8 cellular contexts compared by ENCODE assay signal in the genomic region with DNA sequence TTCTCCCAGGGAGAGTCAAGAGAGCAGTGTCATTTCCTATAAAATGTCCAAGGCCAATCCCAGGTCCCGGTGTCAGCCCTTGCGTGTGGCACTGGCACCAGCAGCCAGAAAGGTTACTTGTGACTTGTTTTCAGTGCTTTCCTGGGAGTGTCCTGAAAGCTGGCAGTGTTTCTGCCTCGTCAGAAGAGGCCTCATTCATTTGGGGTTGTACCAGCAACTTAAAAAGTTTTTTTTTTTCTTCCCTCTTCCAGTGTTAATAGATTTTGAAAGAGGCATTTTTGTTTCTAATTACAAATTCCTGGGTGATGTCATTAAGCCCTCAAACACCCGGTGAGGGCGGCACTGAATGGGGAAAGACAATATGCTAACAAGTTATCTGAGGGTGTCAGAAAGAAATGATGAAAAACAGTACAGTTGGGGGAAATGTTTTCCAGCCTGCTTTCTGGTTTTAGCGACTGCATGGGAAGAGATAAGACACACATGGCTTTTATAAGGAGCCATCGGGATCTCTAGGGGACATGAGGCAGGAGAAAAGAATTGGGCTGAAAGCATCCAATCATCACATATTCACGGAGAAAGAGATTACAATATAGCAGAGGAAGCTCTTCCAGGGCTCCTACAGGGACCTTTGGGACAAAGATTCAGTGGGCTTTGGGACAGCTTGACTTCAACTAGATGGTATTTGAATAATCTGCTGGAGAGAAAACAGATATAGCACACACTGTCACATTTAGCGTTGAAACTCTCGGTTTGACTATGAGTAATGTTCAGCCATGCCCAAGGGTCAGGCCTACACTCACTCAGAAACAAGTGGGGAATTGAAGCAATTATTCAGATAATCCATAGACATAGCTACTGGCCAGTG.
DNase-seq lines count a peak whose midpoint lies in the region; ATAC-seq and TF ChIP-seq lines count a peak whose summit lies in the region.

No MANE protein-coding gene starts in this region.

- no peak overlapping the region for H3K4me3 ChIP-seq in choroid plexus epithelial cell (ENCODE audit: low read depth, low read length)

- peak; percentile 84 for DNase-seq in GM04503 (ENCODE audit: low read depth)
- DNase-seq in LoVo (ENCODE audit: low spot score): peak; percentile 74
- peak; percentile 62 for DNase-seq in choroid plexus epithelial cell (ENCODE audit: low read depth)
- DNase-seq in mesothelial cell of epicardium (ENCODE audit: low spot score in 2 of 2, unreplicated experiment in 2 of 2): no peak
- no peak for DNase-seq in activated gamma-delta T cell (lab: John Stamatoyannopoulos, UW)
- DNase-seq in NCI-H748 (lab: John Stamatoyannopoulos, UW; ENCODE audit: unreplicated experiment): no peak
- DNase-seq in NOMO-1 treated with DMSO at 0.1 percent for 48 hours (lab: John Stamatoyannopoulos, UW; ENCODE audit: unreplicated experiment): no peak

- H3K4me1 Mint-ChIP-seq in mesothelial cell of epicardium: peaks cover 51% of the 10 kb centered on the region

- H3K27me3 Mint-ChIP-seq in mesothelial cell of epicardium (ENCODE audit: low read depth): no peaks in the 10 kb centered on the region

- no peak for TF ChIP-seq CTCF in choroid plexus epithelial cell (conservative IDR thresholded peaks at IDR 0.05; ENCODE audit: low read depth, low read length)
- TF ChIP-seq CTCF in mesothelial cell of epicardium (IDR thresholded peaks at IDR 0.05; ENCODE audit: unreplicated experiment): no peak

- H3K4me3 Mint-ChIP-seq in mesothelial cell of epicardium: no peak overlapping the region

- H3K36me3 Mint-ChIP-seq in mesothelial cell of epicardium: no peaks in the 10 kb centered on the region

- peak; percentile 67 for ATAC-seq in GM21717 (IDR thresholded peaks at IDR 0.05; ENCODE audit: unreplicated experiment)

- peaks cover 3% of the 10 kb centered on the region for H3K9me3 Mint-ChIP-seq in mesothelial cell of epicardium

- peak overlapping the region; percentile 69 for H3K27ac Mint-ChIP-seq in mesothelial cell of epicardium

Comparison
In these comparisons a context has a peak if more than half of its experiments do, and no peak if none do; other contexts are left out.
1. DNase-seq: peak in GM04503 (single experiment), LoVo (single experiment) and choroid plexus epithelial cell (single experiment); none in mesothelial cell of epicardium (0 of 2), activated gamma-delta T cell (single experiment), NCI-H748 (single experiment) and NOMO-1 treated with DMSO at 0.1 percent for 48 hours (single experiment).